In the genomic region with DNA sequence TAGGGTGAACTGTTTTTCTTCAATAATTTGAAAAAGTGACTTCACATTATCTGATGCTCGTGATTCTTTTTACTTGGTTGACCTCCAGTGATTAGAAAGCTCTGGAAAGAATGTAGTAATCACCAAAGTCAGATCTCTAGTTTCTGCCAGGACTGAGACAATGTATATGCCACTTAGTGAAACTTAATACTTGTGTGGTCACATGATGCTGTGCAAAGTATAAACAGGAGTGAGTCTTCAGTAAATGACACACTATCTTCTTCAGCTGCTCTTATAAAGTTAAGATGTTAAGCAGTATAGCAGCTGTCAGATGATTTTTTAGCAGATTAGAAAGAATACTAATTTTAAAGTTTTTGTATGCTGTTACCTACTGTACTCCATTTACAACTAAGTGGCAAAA, we compare ENCODE assay signal across 14 cellular contexts. TPM values are rescaled to one million over a fixed set of nuclear protein-coding genes. Genes with fewer than 3 reads are reported as not detected.
DNase-seq lines count a peak whose midpoint lies in the region; ATAC-seq and TF ChIP-seq lines count a peak whose summit lies in the region.
"Had no signal": no experiment of that assay in that cellular context is flagged by ENCODE, and none has a peak within 500 bp of the region (broad histone marks: within the 10 kb centered on the region; RNA-seq: fewer than 3 reads in every experiment).

No MANE protein-coding gene starts in this region.

- H3K27ac ChIP-seq in 22Rv1 = peak overlapping the region; percentile 36; the same call in 1 of the 2 replicates

- H3K4me3 Mint-ChIP-seq in activated CD4-positive, alpha-beta T cell treated with anti-CD3 and anti-CD28 coated beads, Interleukin-2, amount 10 ng/mL, durations not matched to agents 24 days and 14 days = no peak overlapping the region
- H3K4me3 Mint-ChIP-seq in WTC11 = no peak overlapping the region
- H3K4me3 Mint-ChIP-seq: type B pancreatic cell had no signal

- peaks cover 3% of the 10 kb centered on the region for H3K9me3 Mint-ChIP-seq in activated CD4-positive, alpha-beta T cell treated with anti-CD3 and anti-CD28 coated beads, Interleukin-2, amount 10 ng/mL, durations not matched to agents 24 days and 14 days
- no peaks in the 10 kb centered on the region for H3K9me3 Mint-ChIP-seq in WTC11
- H3K9me3 Mint-ChIP-seq: activated T-helper 2 cell treated with anti-CD3 and anti-CD28 coated beads, Interferon-gamma antibody, Interleukin-2, Interleukin-4, amounts not matched to agents 10 μg/mL and 5 μg/mL and 100 μg/mL, durations not matched to agents 14 hours and 24 hours and 36 hours; type B pancreatic cell had no signal

- no peak for TF ChIP-seq CTCF in 22Rv1 (IDR thresholded peaks at IDR 0.05)
- no peak for TF ChIP-seq CTCF in fibroblast of the aortic adventitia (IDR thresholded peaks at IDR 0.05; ENCODE audit: insufficient read depth, low read length)
- TF ChIP-seq CTCF in WTC11 (IDR thresholded peaks at IDR 0.05) = no peak

- no peak for TF ChIP-seq POLR2A in GM18505 (IDR thresholded peaks at IDR 0.05; ENCODE audit: borderline replicate concordance, extremely low read depth, insufficient read depth, insufficient read length)

- H3K27ac Mint-ChIP-seq in activated CD4-positive, alpha-beta T cell treated with anti-CD3 and anti-CD28 coated beads, Interleukin-2, amount 10 ng/mL, durations not matched to agents 24 days and 14 days = no peak overlapping the region
- no peak overlapping the region for H3K27ac Mint-ChIP-seq in WTC11
- H3K27ac Mint-ChIP-seq: activated T-helper 2 cell treated with anti-CD3 and anti-CD28 coated beads, Interferon-gamma antibody, Interleukin-2, Interleukin-4, amounts not matched to agents 10 μg/mL and 5 μg/mL and 100 μg/mL, durations not matched to agents 14 hours and 24 hours and 36 hours; type B pancreatic cell had no signal

- intact Hi-C loops in activated CD4-positive, alpha-beta T cell treated with anti-CD3 and anti-CD28 coated beads, Interleukin-2, amount 10 ng/mL, durations not matched to agents 24 days and 14 days (cut with micrococcal nuclease) = no loop called here

- ATAC-seq in GM21737 (IDR thresholded peaks at IDR 0.05; ENCODE audit: unreplicated experiment) = no peak
- ATAC-seq in GM18505 (IDR thresholded peaks at IDR 0.05; ENCODE audit: unreplicated experiment) = no peak
- no peak for ATAC-seq in WTC11

- no peak overlapping the region for H3K4me3 ChIP-seq in fibroblast of the aortic adventitia (ENCODE audit: low read depth, low read length)

- no peaks in the 10 kb centered on the region for H3K4me1 Mint-ChIP-seq in activated CD4-positive, alpha-beta T cell treated with anti-CD3 and anti-CD28 coated beads, Interleukin-2, amount 10 ng/mL, durations not matched to agents 24 days and 14 days
- no peaks in the 10 kb centered on the region for H3K4me1 Mint-ChIP-seq in WTC11

- no peaks in the 10 kb centered on the region for H3K36me3 Mint-ChIP-seq in activated CD4-positive, alpha-beta T cell treated with anti-CD3 and anti-CD28 coated beads, Interleukin-2, amount 10 ng/mL, durations not matched to agents 24 days and 14 days (ENCODE audit: low read depth)
- no peaks in the 10 kb centered on the region for H3K36me3 Mint-ChIP-seq in WTC11

- CTCF ChIA-PET in WTC11 (lab: Charles Lee) = no interaction called here

- POLR2A ChIA-PET in WTC11 (lab: Charles Lee) = no interaction called here

- peak; percentile 29 for DNase-seq in HS-5 (ENCODE audit: low read depth)
- DNase-seq in SK-N-DZ (ENCODE audit: low spot score) = peak; percentile 43
- DNase-seq in fibroblast of the aortic adventitia (ENCODE audit: low read depth) = peak; percentile 57
- DNase-seq in activated CD4-positive, alpha-beta T cell treated with anti-CD3 and anti-CD28 coated beads, Interleukin-2, amount 10 ng/mL, durations not matched to agents 24 days and 14 days = no peak
- DNase-seq in WTC11 (ENCODE audit: low spot score) = no peak
- DNase-seq: activated CD4-positive, alpha-beta T cell treated with anti-CD3 and anti-CD28 coated beads for 1 hour; central memory CD4-positive, alpha-beta T cell; NCI-H774 had no signal

- peaks cover 5% of the 10 kb centered on the region for H3K27me3 Mint-ChIP-seq in activated CD4-positive, alpha-beta T cell treated with anti-CD3 and anti-CD28 coated beads, Interleukin-2, amount 10 ng/mL, durations not matched to agents 24 days and 14 days
- no peaks in the 10 kb centered on the region for H3K27me3 Mint-ChIP-seq in WTC11 (ENCODE audit: low read depth)
- H3K27me3 Mint-ChIP-seq: type B pancreatic cell had no signal

TF ChIP-seq in WTC11, 78 proteins besides CTCF, POLR2A, EP300 and RAD21 (continues in another document):
- TF ChIP-seq, protein P1, sequence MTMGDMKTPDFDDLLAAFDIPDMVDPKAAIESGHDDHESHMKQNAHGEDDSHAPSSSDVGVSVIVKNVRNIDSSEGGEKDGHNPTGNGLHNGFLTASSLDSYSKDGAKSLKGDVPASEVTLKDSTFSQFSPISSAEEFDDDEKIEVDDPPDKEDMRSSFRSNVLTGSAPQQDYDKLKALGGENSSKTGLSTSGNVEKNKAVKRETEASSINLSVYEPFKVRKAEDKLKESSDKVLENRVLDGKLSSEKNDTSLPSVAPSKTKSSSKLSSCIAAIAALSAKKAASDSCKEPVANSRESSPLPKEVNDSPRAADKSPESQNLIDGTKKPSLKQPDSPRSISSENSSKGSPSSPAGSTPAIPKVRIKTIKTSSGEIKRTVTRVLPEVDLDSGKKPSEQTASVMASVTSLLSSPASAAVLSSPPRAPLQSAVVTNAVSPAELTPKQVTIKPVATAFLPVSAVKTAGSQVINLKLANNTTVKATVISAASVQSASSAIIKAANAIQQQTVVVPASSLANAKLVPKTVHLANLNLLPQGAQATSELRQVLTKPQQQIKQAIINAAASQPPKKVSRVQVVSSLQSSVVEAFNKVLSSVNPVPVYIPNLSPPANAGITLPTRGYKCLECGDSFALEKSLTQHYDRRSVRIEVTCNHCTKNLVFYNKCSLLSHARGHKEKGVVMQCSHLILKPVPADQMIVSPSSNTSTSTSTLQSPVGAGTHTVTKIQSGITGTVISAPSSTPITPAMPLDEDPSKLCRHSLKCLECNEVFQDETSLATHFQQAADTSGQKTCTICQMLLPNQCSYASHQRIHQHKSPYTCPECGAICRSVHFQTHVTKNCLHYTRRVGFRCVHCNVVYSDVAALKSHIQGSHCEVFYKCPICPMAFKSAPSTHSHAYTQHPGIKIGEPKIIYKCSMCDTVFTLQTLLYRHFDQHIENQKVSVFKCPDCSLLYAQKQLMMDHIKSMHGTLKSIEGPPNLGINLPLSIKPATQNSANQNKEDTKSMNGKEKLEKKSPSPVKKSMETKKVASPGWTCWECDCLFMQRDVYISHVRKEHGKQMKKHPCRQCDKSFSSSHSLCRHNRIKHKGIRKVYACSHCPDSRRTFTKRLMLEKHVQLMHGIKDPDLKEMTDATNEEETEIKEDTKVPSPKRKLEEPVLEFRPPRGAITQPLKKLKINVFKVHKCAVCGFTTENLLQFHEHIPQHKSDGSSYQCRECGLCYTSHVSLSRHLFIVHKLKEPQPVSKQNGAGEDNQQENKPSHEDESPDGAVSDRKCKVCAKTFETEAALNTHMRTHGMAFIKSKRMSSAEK (CRISPR knock-in tag; IDR thresholded peaks at IDR 0.05; ENCODE audit: borderline replicate concordance) = no peak
- TF ChIP-seq, protein P2, sequence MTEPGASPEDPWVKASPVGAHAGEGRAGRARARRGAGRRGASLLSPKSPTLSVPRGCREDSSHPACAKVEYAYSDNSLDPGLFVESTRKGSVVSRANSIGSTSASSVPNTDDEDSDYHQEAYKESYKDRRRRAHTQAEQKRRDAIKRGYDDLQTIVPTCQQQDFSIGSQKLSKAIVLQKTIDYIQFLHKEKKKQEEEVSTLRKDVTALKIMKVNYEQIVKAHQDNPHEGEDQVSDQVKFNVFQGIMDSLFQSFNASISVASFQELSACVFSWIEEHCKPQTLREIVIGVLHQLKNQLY (CRISPR knock-in tag; IDR thresholded peaks at IDR 0.05) = no peak
- TF ChIP-seq NR3C1 (CRISPR knock-in tag; conservative IDR thresholded peaks at IDR 0.05; ENCODE audit: low read depth) = no peak
- no peak for TF ChIP-seq ZNF317 (CRISPR knock-in tag; IDR thresholded peaks at IDR 0.05; ENCODE audit: borderline replicate concordance, low read depth)
- no peak for TF ChIP-seq GRHL2 (CRISPR knock-in tag; IDR thresholded peaks at IDR 0.05; ENCODE audit: insufficient replicate concordance, severe bottlenecking)
- TF ChIP-seq, protein P3, sequence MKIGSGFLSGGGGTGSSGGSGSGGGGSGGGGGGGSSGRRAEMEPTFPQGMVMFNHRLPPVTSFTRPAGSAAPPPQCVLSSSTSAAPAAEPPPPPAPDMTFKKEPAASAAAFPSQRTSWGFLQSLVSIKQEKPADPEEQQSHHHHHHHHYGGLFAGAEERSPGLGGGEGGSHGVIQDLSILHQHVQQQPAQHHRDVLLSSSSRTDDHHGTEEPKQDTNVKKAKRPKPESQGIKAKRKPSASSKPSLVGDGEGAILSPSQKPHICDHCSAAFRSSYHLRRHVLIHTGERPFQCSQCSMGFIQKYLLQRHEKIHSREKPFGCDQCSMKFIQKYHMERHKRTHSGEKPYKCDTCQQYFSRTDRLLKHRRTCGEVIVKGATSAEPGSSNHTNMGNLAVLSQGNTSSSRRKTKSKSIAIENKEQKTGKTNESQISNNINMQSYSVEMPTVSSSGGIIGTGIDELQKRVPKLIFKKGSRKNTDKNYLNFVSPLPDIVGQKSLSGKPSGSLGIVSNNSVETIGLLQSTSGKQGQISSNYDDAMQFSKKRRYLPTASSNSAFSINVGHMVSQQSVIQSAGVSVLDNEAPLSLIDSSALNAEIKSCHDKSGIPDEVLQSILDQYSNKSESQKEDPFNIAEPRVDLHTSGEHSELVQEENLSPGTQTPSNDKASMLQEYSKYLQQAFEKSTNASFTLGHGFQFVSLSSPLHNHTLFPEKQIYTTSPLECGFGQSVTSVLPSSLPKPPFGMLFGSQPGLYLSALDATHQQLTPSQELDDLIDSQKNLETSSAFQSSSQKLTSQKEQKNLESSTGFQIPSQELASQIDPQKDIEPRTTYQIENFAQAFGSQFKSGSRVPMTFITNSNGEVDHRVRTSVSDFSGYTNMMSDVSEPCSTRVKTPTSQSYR (CRISPR knock-in tag; IDR thresholded peaks at IDR 0.05) = no peak
- no peak for TF ChIP-seq ZNF263 (CRISPR knock-in tag; IDR thresholded peaks at IDR 0.05; ENCODE audit: low read depth)
- no peak for TF ChIP-seq JAZF1 (CRISPR knock-in tag; IDR thresholded peaks at IDR 0.05)
- TF ChIP-seq CBFB (CRISPR knock-in tag; IDR thresholded peaks at IDR 0.05; ENCODE audit: low read depth) = no peak

RNA-seq across cellular contexts. Expression of a gene that starts 17.2 kb away (rescaled TPM):
- 1.5 and 2.0 TPM in 2 replicates for polyA plus RNA-seq in SK-N-DZ (2014; cell fraction: cytosol; rRNA removed)
- 1.3 and 1.4 TPM in 2 replicates for polyA plus RNA-seq in SK-N-DZ (2014; cell fraction: nucleus; rRNA removed)
- total RNA-seq in fibroblast of the aortic adventitia (ENCODE audit: low replicate concordance) (0.63 and 24.8 TPM in 2 replicates), WTC11 (2021) (0.07 to 0.64 TPM in 2 of 3 replicates, not detected in the other)
- not detected in 2 replicates for total RNA-seq in activated CD4-positive, alpha-beta T cell treated with anti-CD3 and anti-CD28 coated beads, Interleukin-2, amount 10 ng/mL, durations not matched to agents 24 days and 14 days
- total RNA-seq: activated T-helper 2 cell treated with anti-CD3 and anti-CD28 coated beads, Interferon-gamma antibody, Interleukin-2, Interleukin-4, amounts not matched to agents 10 μg/mL and 5 μg/mL and 100 μg/mL, durations not matched to agents 14 hours and 24 hours and 36 hours had no signal
- polyA plus RNA-seq: keratinocyte had no signal

Comparison
In these comparisons a context has a peak if more than half of its experiments do, and no peak if none do; other contexts are left out.
1. DNase-seq: peak in HS-5 (single experiment), SK-N-DZ (single experiment) and fibroblast of the aortic adventitia (single experiment); none in activated CD4-positive, alpha-beta T cell treated with anti-CD3 and anti-CD28 coated beads, Interleukin-2, amount 10 ng/mL, durations not matched to agents 24 days and 14 days (single experiment) and WTC11 (single experiment).